Comparison of ENCODE assay signal across 8 cellular contexts in the genomic region with DNA sequence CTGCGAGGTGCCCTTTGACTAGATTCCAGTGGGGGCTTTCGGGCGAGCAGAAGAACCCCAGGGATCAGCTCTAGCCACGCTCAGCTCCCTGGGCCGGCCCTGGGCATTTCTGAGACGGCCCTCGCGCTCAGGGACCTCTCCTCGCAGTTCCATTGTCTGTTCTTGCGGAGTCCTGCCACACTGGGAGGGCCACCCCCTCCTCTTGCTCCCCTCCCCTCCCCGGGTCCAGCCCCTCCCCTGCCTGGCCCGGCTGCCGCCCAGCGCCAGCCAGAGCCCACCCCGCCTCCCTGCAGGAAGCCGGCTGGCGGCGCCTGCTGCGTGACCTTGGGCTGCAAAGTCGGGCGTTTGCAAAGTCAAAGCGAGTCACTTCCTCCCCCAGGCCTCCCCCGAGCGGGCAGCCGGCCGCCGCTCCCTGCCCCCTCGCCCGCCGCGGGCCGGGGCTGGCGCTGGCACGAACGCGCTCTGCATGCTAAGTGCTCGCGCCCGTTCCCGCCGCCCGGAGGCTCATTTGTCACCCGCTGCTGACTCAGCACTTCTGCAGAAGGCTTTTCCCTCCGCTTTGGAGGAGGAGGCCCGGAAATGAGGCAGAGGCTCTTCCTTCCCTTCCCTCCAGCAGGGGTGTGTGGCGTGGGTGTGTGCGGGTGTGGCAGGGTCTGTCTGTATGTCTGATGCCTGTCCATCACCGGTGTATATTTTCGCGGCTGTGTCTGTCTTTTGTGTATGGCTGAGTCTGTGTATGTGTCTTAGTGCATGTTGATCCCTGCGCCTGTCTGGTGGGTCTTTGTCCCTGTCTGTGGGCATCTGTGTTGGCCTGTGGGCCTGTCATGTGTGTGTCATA.
A peak's percentile ranks its signal among the peaks of the same experiment; 100 is the strongest.
DNase-seq lines count a peak whose midpoint lies in the region; ATAC-seq and TF ChIP-seq lines count a peak whose summit lies in the region.

No MANE protein-coding gene starts in this region.

- BruUV-seq in PC-9 (replicated peaks; lab: Mats Ljungman, UMichigan) = no TSS peak

- H3K9me2 ChIP-seq in PC-9 (ENCODE audit: insufficient read depth) = no peaks in the 10 kb centered on the region

- H3K4me1 ChIP-seq in PC-9 (replicated peaks; ENCODE audit: insufficient read depth) (peaks cover 98% of the 10 kb centered on the region), muscle layer of duodenum (ENCODE audit: control insufficient read depth in 1 of 2, insufficient read depth in 2 of 2, low read length in 2 of 2) (peaks cover 20 to 40% of the 10 kb centered on the region in 2 donors)

- DNase-seq in CD4-positive, alpha-beta T cell = peak; percentile 65 to 90 (median 78)
- DNase-seq in KBM-7 (peak; percentile 95), PC-9 (peak; percentile 92 to 99)
- DNase-seq in activated T-cell treated with anti-CD3 and anti-CD28 coated beads, Interleukin-2, amount 50 U/mL, for 4 hours = peak; percentile 90
- peak; percentile 59 to 65 for DNase-seq in stimulated activated CD8-positive, alpha-beta memory T cell treated with anti-CD3 and anti-CD28 coated beads, Interleukin-7, amount 100 ng/mL, for 1 hour (ENCODE audit: low read depth in 2 of 2)

- TF ChIP-seq CTCF in CD4-positive, alpha-beta T cell (IDR thresholded peaks at IDR 0.05) = no peak
- no peak; the same call in 1 of the 2 replicates for TF ChIP-seq CTCF in PC-9 (conservative IDR thresholded peaks at IDR 0.05)

- H3K79me2 ChIP-seq in PC-9 (ENCODE audit: low read depth) = 0 out of 2 replicates have a peak, but pooled peaks cover 9% of the 10 kb centered on the region

- in situ Hi-C loops in KBM-7 (cut with MboI; ENCODE audit: low pct_unique_long_range_greater_than_20kb, low sequenced_read_pairs) = no loop called here

- no peaks in the 10 kb centered on the region for H3K36me3 ChIP-seq in PC-9 (ENCODE audit: low read depth)
- no peaks in the 10 kb centered on the region for H3K36me3 ChIP-seq in muscle layer of duodenum (ENCODE audit: control insufficient read depth in 1 of 2, insufficient read depth in 2 of 2, low read length in 2 of 2)

- no peaks in the 10 kb centered on the region for H3K36me3 Mint-ChIP-seq in CD4-positive, alpha-beta T cell (ENCODE audit: low read depth)
- no peaks in the 10 kb centered on the region for H3K36me3 Mint-ChIP-seq in activated T-cell treated with anti-CD3 and anti-CD28 coated beads, Interleukin-2, amount 50 U/mL, for 4 hours (ENCODE audit: insufficient read depth)

- H3K9me3 Mint-ChIP-seq in CD4-positive, alpha-beta T cell = no peaks in the 10 kb centered on the region
- no peaks in the 10 kb centered on the region for H3K9me3 Mint-ChIP-seq in activated T-cell treated with anti-CD3 and anti-CD28 coated beads, Interleukin-2, amount 50 U/mL, for 4 hours

- peak overlapping the region; percentile 77 for H3K4me2 ChIP-seq in PC-9

- peaks cover 68% of the 10 kb centered on the region for H3K4me1 Mint-ChIP-seq in CD4-positive, alpha-beta T cell (ENCODE audit: low read depth)
- H3K4me1 Mint-ChIP-seq in activated T-cell treated with anti-CD3 and anti-CD28 coated beads, Interleukin-2, amount 50 U/mL, for 4 hours (ENCODE audit: low read depth) = peaks cover 73% of the 10 kb centered on the region

- peak overlapping the region; percentile 82 for H3K4me3 Mint-ChIP-seq in CD4-positive, alpha-beta T cell
- peak overlapping the region; percentile 79 for H3K4me3 Mint-ChIP-seq in activated T-cell treated with anti-CD3 and anti-CD28 coated beads, Interleukin-2, amount 50 U/mL, for 4 hours

- POLR2A ChIA-PET in CD4-positive, alpha-beta T cell (lab: Charles Lee) = interaction anchor here (0.6 to 2.2 kb wide), 16 partner anchors 9 to 165 kb away, joined by 3 to 33 read pairs (median 4); partner anchors contain the start of gene IRF2BPL
- POLR2A ChIA-PET in PC-9 (lab: Charles Lee; ENCODE audit: unreplicated experiment) = interaction anchor here (0.7 to 0.9 kb wide), 2 partner anchors 110 to 848 kb away, joined by 5 to 11 read pairs; no protein-coding TSS in a partner anchor

- no peaks in the 10 kb centered on the region for H4K20me1 ChIP-seq in PC-9 (ENCODE audit: insufficient read depth)

- no peaks in the 10 kb centered on the region for H3K9me3 ChIP-seq in CD4-positive, alpha-beta T cell (ENCODE audit: control insufficient read depth, low read length)
- H3K9me3 ChIP-seq in PC-9 (ENCODE audit: insufficient read depth, low read depth) (no peaks in the 10 kb centered on the region), muscle layer of duodenum (ENCODE audit: control insufficient read depth in 1 of 2, low read length in 2 of 2) (no peaks in the 10 kb centered on the region)

- peak overlapping the region; percentile 39 for H2AFZ ChIP-seq in PC-9

- ATAC-seq in CD4-positive, alpha-beta T cell (ENCODE audit: poor library complexity) = peak; percentile 60
- ATAC-seq in GM21367 (IDR thresholded peaks at IDR 0.05; ENCODE audit: unreplicated experiment) = peak; percentile 27
- peak; percentile 68 for ATAC-seq in activated T-cell treated with anti-CD3 and anti-CD28 coated beads, Interleukin-2, amount 50 U/mL, for 4 hours
- ATAC-seq in esophagus mucosa = peak; percentile 83

- peak overlapping the region; percentile 95 for H3K27ac ChIP-seq in CD4-positive, alpha-beta T cell (ENCODE audit: low read depth, low read length)
- peak overlapping the region; percentile 90 for H3K27ac ChIP-seq in PC-9
- peak overlapping the region; percentile 80 for H3K27ac ChIP-seq in muscle layer of duodenum (ENCODE audit: low read length)

- CTCF ChIA-PET in CD4-positive, alpha-beta T cell (lab: Charles Lee) = interaction anchor here (0.9 to 2.6 kb wide), 10 partner anchors 9 to 114 kb away, joined by 3 to 13 read pairs (median 4); no protein-coding TSS in a partner anchor
- CTCF ChIA-PET in PC-9 (lab: Charles Lee) = interaction anchor here (0.6 to 1.2 kb wide), 5 partner anchors 37 to 86 kb away, joined by 3 to 11 read pairs (median 5); no protein-coding TSS in a partner anchor

- H3K4me3 ChIP-seq in PC-9 (peak overlapping the region; percentile 48; the same call in 1 of the 2 replicates), muscle layer of duodenum (ENCODE audit: low read depth in 1 of 2, low read length in 2 of 2) (peak overlapping the region; percentile 37 to 68)

- intact Hi-C loops in CD4-positive, alpha-beta T cell (cut with DNase I, micrococcal nuclease) = loop anchor here (1.0 to 10.0 kb wide), 5 partner anchors 26 to 358 kb away; partner anchors contain the start of gene IRF2BPL (in 1 of the 2)
- intact Hi-C loops in PC-9 (cut with micrococcal nuclease; ENCODE audit: unreplicated experiment) = no loop called here

- H3F3A ChIP-seq in PC-9 (ENCODE audit: insufficient read depth, low read depth) = peaks cover 82% of the 10 kb centered on the region

- no peaks in the 10 kb centered on the region for H3K27me3 ChIP-seq in CD4-positive, alpha-beta T cell (ENCODE audit: control insufficient read depth, insufficient read depth, low read length)
- H3K27me3 ChIP-seq in PC-9 (ENCODE audit: insufficient read depth, low read depth) (no peaks in the 10 kb centered on the region), muscle layer of duodenum (ENCODE audit: low read depth, low read length) (no peaks in the 10 kb centered on the region)

- no peaks in the 10 kb centered on the region for H3K27me3 Mint-ChIP-seq in CD4-positive, alpha-beta T cell
- H3K27me3 Mint-ChIP-seq in activated T-cell treated with anti-CD3 and anti-CD28 coated beads, Interleukin-2, amount 50 U/mL, for 4 hours (ENCODE audit: low read depth) = no peaks in the 10 kb centered on the region

- H3K27ac Mint-ChIP-seq in CD4-positive, alpha-beta T cell = peak overlapping the region; percentile 92

Comparison
In these comparisons a context has a peak if more than half of its experiments do, and no peak if none do; other contexts are left out.
1. Peak in every context shown above with its lines: DNase-seq, ATAC-seq, H3K4me3 ChIP-seq and H3K27ac ChIP-seq.
2. ATAC-seq: peak in every context shown above with its lines; median percentile 83 in esophagus mucosa; 68 in activated T-cell treated with anti-CD3 and anti-CD28 coated beads, Interleukin-2, amount 50 U/mL, for 4 hours; 60 in CD4-positive, alpha-beta T cell; 27 in GM21367.